ENCODE assay signal across 14 cellular contexts in genomic region chr13:98370806-98371553, GRCh38.
A peak's percentile ranks its signal among the peaks of the same experiment; 100 is the strongest.
DNase-seq lines count a peak whose midpoint lies in the region; ATAC-seq, FAIRE-seq and TF ChIP-seq lines count a peak whose summit lies in the region.
"Had no signal": no experiment of that assay in that cellular context is flagged by ENCODE, and none has a peak within 500 bp of the region (broad histone marks: within the 10 kb centered on the region; RNA-seq: fewer than 3 reads in every experiment).

No MANE protein-coding gene starts in this region.

- no peaks in the 10 kb centered on the region for H3K9me3 ChIP-seq in SJSA1 (replicated peaks)
- no peaks in the 10 kb centered on the region for H3K9me3 ChIP-seq in pancreas
- H3K9me3 ChIP-seq in HAP-1, result no peaks in the 10 kb centered on the region; the same call in 1 of the 2 replicates

- no peak for FAIRE-seq in pancreas (lab: Jason Lieb, UNC)

- peak; percentile 86 for DNase-seq in AG20443 (ENCODE audit: low spot score)
- peak; percentile 61 to 83 for DNase-seq in SJSA1 (ENCODE audit: low read depth in 1 of 2, low spot score in 2 of 2)
- peak; percentile 60 for DNase-seq in fibroblast of the conjunctiva (ENCODE audit: low read depth)
- DNase-seq in pancreas, result peak in 5 of 6 donors; percentile 33 to 69 (median 54)
- DNase-seq in SKM-1 treated with dmso at 0.1 percent for 144 hours (lab: John Stamatoyannopoulos, UW; ENCODE audit: unreplicated experiment), result no peak
- no peak for DNase-seq in HAP-1 (ENCODE audit: low spot score in 2 of 2)
- DNase-seq in NCI-H1048 (lab: John Stamatoyannopoulos, UW), result no peak
- DNase-seq: activated naive CD4-positive, alpha-beta T cell treated with anti-CD3 and anti-CD28 coated beads, Interleukin-2, amount 10 ng/mL, durations not matched to agents 7 days and 5 days; CD4-positive, alpha-beta memory T cell; GOT3; NCI-H1105; stimulated activated CD4-positive, alpha-beta T cell treated with anti-CD3 and anti-CD28 coated beads, Interleukin-15, amount 100 ng/mL, for 24 hours had no signal

- H3K4me1 ChIP-seq in SJSA1 (replicated peaks), result peaks cover 29% of the 10 kb centered on the region
- peaks cover 5 to 6% (median 5%) of the 10 kb centered on the region in 3 donors for H3K4me1 ChIP-seq in pancreas
- peaks cover 2% of the 10 kb centered on the region for H3K4me1 ChIP-seq in HAP-1

- 58% methylated on average over 16 of the region's 16 CpGs for WGBS in pancreas, 2 donors

- no peak overlapping the region for H3K4me3 ChIP-seq in SJSA1
- no peak overlapping the region for H3K4me3 ChIP-seq in pancreas
- no peak overlapping the region for H3K4me3 ChIP-seq in HAP-1
- H3K4me3 ChIP-seq: lung had no signal

- TF ChIP-seq CTCF in pancreas (IDR thresholded peaks at IDR 0.05), result no peak

- peak; percentile 59 to 81 (median 68) for ATAC-seq in pancreas
- no peak for ATAC-seq in HG03095 (IDR thresholded peaks at IDR 0.05; ENCODE audit: unreplicated experiment)

- H3K36me3 ChIP-seq in SJSA1 (peaks cover 3% of the 10 kb centered on the region; the same call in 1 of the 2 replicates), pancreas (no peaks in the 10 kb centered on the region), HAP-1 (replicated peaks) (no peaks in the 10 kb centered on the region; the same call in 1 of the 2 replicates)

- in situ Hi-C loops in HAP-1 (cut with MboI; ENCODE audit: low sequenced_read_pairs), result no loop called here

- peak overlapping the region; percentile 39 for H3K27ac ChIP-seq in SJSA1
- H3K27ac ChIP-seq in pancreas, result no peak overlapping the region

- intact Hi-C loops in pancreas (cut with DNase I), result no loop called here

- H3K27me3 ChIP-seq in SJSA1 (replicated peaks) (no peaks in the 10 kb centered on the region), pancreas (no peaks in the 10 kb centered on the region), HAP-1 (ENCODE audit: low read depth) (no peaks in the 10 kb centered on the region)

Comparison
In these comparisons a context has a peak if more than half of its experiments do, and no peak if none do; other contexts are left out.
1. DNase-seq: peak in AG20443 (single experiment), SJSA1 (2 of 2), fibroblast of the conjunctiva (single experiment) and pancreas (5 of 6); none in SKM-1 treated with dmso at 0.1 percent for 144 hours (single experiment), HAP-1 (0 of 2) and NCI-H1048 (single experiment).